ENCODE assay signal across 1 cellular context in genomic region chr7:134355925-134356324, GRCh38.
A peak's percentile ranks its signal among the peaks of the same experiment; 100 is the strongest.
TF ChIP-seq lines count a peak whose summit lies in the region.

No MANE protein-coding gene starts in this region.

TF ChIP-seq in HepG2, 621 proteins besides CTCF, POLR2A, EP300 and RAD21 (continued from another document and continues in another):
- TF ChIP-seq, protein P1, sequence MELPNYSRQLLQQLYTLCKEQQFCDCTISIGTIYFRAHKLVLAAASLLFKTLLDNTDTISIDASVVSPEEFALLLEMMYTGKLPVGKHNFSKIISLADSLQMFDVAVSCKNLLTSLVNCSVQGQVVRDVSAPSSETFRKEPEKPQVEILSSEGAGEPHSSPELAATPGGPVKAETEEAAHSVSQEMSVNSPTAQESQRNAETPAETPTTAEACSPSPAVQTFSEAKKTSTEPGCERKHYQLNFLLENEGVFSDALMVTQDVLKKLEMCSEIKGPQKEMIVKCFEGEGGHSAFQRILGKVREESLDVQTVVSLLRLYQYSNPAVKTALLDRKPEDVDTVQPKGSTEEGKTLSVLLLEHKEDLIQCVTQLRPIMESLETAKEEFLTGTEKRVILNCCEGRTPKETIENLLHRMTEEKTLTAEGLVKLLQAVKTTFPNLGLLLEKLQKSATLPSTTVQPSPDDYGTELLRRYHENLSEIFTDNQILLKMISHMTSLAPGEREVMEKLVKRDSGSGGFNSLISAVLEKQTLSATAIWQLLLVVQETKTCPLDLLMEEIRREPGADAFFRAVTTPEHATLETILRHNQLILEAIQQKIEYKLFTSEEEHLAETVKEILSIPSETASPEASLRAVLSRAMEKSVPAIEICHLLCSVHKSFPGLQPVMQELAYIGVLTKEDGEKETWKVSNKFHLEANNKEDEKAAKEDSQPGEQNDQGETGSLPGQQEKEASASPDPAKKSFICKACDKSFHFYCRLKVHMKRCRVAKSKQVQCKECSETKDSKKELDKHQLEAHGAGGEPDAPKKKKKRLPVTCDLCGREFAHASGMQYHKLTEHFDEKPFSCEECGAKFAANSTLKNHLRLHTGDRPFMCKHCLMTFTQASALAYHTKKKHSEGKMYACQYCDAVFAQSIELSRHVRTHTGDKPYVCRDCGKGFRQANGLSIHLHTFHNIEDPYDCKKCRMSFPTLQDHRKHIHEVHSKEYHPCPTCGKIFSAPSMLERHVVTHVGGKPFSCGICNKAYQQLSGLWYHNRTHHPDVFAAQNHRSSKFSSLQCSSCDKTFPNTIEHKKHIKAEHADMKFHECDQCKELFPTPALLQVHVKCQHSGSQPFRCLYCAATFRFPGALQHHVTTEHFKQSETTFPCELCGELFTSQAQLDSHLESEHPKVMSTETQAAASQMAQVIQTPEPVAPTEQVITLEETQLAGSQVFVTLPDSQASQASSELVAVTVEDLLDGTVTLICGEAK (IDR thresholded peaks at IDR 0.05), result no peak
- TF ChIP-seq, protein P1 (CRISPR knock-in tag; IDR thresholded peaks at IDR 0.05), result no peak
- TF ChIP-seq ZNF562 (CRISPR knock-in tag; IDR thresholded peaks at IDR 0.05; ENCODE audit: borderline replicate concordance) (no peak), KDM6A (CRISPR knock-in tag; IDR thresholded peaks at IDR 0.05; ENCODE audit: low read depth) (0 out of 2 replicates have a peak, but pooled peaks have one; percentile 21), SNAPC2 (CRISPR knock-in tag; IDR thresholded peaks at IDR 0.05) (no peak), RBFOX2 (IDR thresholded peaks at IDR 0.05; ENCODE audit: low read depth, low read length) (no peak), ZNF839 (CRISPR knock-in tag; IDR thresholded peaks at IDR 0.05; ENCODE audit: borderline replicate concordance) (no peak), DR1 (CRISPR knock-in tag; IDR thresholded peaks at IDR 0.05) (no peak), ZSCAN22 (CRISPR knock-in tag; IDR thresholded peaks at IDR 0.05) (no peak), NFE2 (CRISPR knock-in tag; IDR thresholded peaks at IDR 0.05) (no peak), ZNF276 (CRISPR knock-in tag; IDR thresholded peaks at IDR 0.05; ENCODE audit: low read depth) (no peak), ZNF567 (CRISPR knock-in tag; IDR thresholded peaks at IDR 0.05; ENCODE audit: borderline replicate concordance) (no peak), ZNF670 (CRISPR knock-in tag; IDR thresholded peaks at IDR 0.05; ENCODE audit: borderline replicate concordance) (no peak), TEAD3 (CRISPR knock-in tag; optimal IDR thresholded peaks at IDR 0.05; ENCODE audit: borderline replicate concordance) (peak; percentile 63), JARID2 (CRISPR knock-in tag; IDR thresholded peaks at IDR 0.05; ENCODE audit: insufficient replicate concordance) (no peak), NRL (CRISPR knock-in tag; IDR thresholded peaks at IDR 0.05; ENCODE audit: borderline replicate concordance) (no peak), MEIS2 (CRISPR knock-in tag; IDR thresholded peaks at IDR 0.05) (no peak), ZNF850 (CRISPR knock-in tag; conservative IDR thresholded peaks at IDR 0.05) (no peak), ZSCAN29 (CRISPR knock-in tag; conservative IDR thresholded peaks at IDR 0.05) (no peak), SIX1 (CRISPR knock-in tag; IDR thresholded peaks at IDR 0.05; ENCODE audit: borderline replicate concordance) (no peak), ONECUT2 (CRISPR knock-in tag; IDR thresholded peaks at IDR 0.05) (no peak), NR2C2 (CRISPR knock-in tag; IDR thresholded peaks at IDR 0.05; ENCODE audit: borderline replicate concordance) (no peak), RFX1 (IDR thresholded peaks at IDR 0.05) (no peak), ZNF777 (CRISPR knock-in tag; IDR thresholded peaks at IDR 0.05) (no peak), RELA (CRISPR knock-in tag; IDR thresholded peaks at IDR 0.05) (no peak), NFRKB (IDR thresholded peaks at IDR 0.05) (no peak), ZNF33B (CRISPR knock-in tag; IDR thresholded peaks at IDR 0.05) (no peak), HIC2 (CRISPR knock-in tag; IDR thresholded peaks at IDR 0.05; ENCODE audit: low read depth) (peak; percentile 70; the same call in 1 of the 2 replicates), MTA1 (CRISPR knock-in tag; IDR thresholded peaks at IDR 0.05; ENCODE audit: borderline replicate concordance) (no peak)
- TF ChIP-seq, protein P2, sequence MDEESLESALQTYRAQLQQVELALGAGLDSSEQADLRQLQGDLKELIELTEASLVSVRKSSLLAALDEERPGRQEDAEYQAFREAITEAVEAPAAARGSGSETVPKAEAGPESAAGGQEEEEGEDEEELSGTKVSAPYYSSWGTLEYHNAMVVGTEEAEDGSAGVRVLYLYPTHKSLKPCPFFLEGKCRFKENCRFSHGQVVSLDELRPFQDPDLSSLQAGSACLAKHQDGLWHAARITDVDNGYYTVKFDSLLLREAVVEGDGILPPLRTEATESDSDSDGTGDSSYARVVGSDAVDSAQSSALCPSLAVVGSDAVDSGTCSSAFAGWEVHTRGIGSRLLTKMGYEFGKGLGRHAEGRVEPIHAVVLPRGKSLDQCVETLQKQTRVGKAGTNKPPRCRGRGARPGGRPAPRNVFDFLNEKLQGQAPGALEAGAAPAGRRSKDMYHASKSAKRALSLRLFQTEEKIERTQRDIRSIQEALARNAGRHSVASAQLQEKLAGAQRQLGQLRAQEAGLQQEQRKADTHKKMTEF (CRISPR knock-in tag; IDR thresholded peaks at IDR 0.05), result peak; percentile 60; the same call in 1 of the 2 replicates
- TF ChIP-seq, protein P3, sequence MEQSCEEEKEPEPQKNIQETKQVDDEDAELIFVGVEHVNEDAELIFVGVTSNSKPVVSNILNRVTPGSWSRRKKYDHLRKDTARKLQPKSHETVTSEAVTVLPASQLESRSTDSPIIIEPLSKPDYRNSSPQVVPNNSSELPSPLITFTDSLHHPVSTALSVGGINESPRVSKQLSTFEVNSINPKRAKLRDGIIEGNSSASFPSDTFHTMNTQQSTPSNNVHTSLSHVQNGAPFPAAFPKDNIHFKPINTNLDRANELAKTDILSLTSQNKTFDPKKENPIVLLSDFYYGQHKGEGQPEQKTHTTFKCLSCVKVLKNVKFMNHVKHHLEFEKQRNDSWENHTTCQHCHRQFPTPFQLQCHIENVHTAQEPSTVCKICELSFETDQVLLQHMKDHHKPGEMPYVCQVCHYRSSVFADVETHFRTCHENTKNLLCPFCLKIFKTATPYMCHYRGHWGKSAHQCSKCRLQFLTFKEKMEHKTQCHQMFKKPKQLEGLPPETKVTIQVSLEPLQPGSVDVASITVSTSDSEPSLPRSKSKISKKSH (CRISPR knock-in tag; IDR thresholded peaks at IDR 0.05; ENCODE audit: borderline replicate concordance), result no peak
- TF ChIP-seq, protein P4, sequence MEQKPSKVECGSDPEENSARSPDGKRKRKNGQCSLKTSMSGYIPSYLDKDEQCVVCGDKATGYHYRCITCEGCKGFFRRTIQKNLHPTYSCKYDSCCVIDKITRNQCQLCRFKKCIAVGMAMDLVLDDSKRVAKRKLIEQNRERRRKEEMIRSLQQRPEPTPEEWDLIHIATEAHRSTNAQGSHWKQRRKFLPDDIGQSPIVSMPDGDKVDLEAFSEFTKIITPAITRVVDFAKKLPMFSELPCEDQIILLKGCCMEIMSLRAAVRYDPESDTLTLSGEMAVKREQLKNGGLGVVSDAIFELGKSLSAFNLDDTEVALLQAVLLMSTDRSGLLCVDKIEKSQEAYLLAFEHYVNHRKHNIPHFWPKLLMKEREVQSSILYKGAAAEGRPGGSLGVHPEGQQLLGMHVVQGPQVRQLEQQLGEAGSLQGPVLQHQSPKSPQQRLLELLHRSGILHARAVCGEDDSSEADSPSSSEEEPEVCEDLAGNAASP (CRISPR knock-in tag; IDR thresholded peaks at IDR 0.05; ENCODE audit: borderline replicate concordance), result peak; percentile 34; the same call in 1 of the 2 replicates
- TF ChIP-seq, protein P5, sequence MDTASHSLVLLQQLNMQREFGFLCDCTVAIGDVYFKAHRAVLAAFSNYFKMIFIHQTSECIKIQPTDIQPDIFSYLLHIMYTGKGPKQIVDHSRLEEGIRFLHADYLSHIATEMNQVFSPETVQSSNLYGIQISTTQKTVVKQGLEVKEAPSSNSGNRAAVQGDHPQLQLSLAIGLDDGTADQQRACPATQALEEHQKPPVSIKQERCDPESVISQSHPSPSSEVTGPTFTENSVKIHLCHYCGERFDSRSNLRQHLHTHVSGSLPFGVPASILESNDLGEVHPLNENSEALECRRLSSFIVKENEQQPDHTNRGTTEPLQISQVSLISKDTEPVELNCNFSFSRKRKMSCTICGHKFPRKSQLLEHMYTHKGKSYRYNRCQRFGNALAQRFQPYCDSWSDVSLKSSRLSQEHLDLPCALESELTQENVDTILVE (CRISPR knock-in tag; IDR thresholded peaks at IDR 0.05), result no peak
- TF ChIP-seq, protein P6, sequence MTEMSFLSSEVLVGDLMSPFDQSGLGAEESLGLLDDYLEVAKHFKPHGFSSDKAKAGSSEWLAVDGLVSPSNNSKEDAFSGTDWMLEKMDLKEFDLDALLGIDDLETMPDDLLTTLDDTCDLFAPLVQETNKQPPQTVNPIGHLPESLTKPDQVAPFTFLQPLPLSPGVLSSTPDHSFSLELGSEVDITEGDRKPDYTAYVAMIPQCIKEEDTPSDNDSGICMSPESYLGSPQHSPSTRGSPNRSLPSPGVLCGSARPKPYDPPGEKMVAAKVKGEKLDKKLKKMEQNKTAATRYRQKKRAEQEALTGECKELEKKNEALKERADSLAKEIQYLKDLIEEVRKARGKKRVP (CRISPR knock-in tag; IDR thresholded peaks at IDR 0.05), result no peak
